ENCODE assay signal across 8 cellular contexts in the genomic region with DNA sequence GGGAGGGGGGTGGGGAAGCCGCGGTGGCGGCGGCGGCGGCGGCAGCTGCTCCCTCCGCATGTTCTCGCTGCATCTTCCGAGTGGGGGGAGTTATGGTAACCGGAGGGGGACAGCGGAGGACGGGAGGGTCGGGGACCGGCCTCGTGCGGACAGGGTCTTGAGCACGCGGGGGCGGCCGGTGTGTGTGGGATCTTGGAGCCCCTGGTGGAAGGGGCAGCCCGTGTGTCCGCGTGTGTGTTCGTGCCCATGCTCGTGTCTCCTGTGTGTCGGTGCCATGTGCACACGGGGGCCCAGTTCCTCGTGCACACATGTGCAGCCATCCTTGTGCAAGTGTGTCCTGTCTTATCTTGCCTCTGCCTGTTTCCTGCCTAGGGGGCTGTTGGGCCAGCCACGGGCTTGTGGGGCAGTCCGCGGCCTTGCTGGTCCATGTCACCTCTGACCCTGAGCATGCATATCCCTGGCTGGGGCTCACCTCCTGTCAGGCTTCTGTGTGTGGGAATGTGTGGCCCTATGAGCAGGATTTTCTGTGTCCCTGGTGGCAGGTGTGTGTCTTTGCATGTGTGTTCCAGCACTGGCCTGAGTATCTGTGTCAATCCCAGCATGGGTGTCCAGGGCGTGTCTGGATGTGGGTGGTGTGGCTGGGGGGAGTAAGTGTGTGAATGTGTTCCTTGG. TPM values are rescaled to one million over a fixed set of nuclear protein-coding genes. Genes with fewer than 3 reads are reported as not detected.
A peak's percentile ranks its signal among the peaks of the same experiment; 100 is the strongest.
DNase-seq lines count a peak whose midpoint lies in the region; ATAC-seq and TF ChIP-seq lines count a peak whose summit lies in the region.

No MANE protein-coding gene starts in this region.

- TF ChIP-seq CTCF in Loucy (conservative IDR thresholded peaks at IDR 0.05; ENCODE audit: low read length) (peak; percentile 65), progenitor cell of endocrine pancreas (IDR thresholded peaks at IDR 0.05; ENCODE audit: unreplicated experiment) (peak; percentile 47)

- H3K79me2 ChIP-seq in Loucy (ENCODE audit: insufficient read depth, low read length) = peaks cover 26% of the 10 kb centered on the region; the same call in 1 of the 2 replicates

- 0 out of 2 replicates have a peak, but pooled peaks cover 4% of the 10 kb centered on the region for H3F3A ChIP-seq in Loucy (ENCODE audit: low read depth)

- peak overlapping the region; percentile 15 for H3K9ac ChIP-seq in Loucy (ENCODE audit: low read depth, low read length, poor library complexity, severe bottlenecking)

- H3K4me1 ChIP-seq in Loucy (ENCODE audit: insufficient read depth, low read length, poor library complexity, severe bottlenecking) = peaks cover 46% of the 10 kb centered on the region

- H3K4me2 ChIP-seq in Loucy (ENCODE audit: low read depth, low read length, poor library complexity, severe bottlenecking) = peak overlapping the region; percentile 72

- H3K9me3 Mint-ChIP-seq in activated T-cell treated with anti-CD3 and anti-CD28 coated beads, Interleukin-2, amount 50 U/mL, for 24 hours = no peaks in the 10 kb centered on the region
- no peaks in the 10 kb centered on the region for H3K9me3 Mint-ChIP-seq in progenitor cell of endocrine pancreas (ENCODE audit: low read depth)

- H3K36me3 Mint-ChIP-seq in activated T-cell treated with anti-CD3 and anti-CD28 coated beads, Interleukin-2, amount 50 U/mL, for 24 hours (ENCODE audit: low read depth) = peaks cover 17% of the 10 kb centered on the region
- H3K36me3 Mint-ChIP-seq in progenitor cell of endocrine pancreas (ENCODE audit: insufficient read depth) = no peaks in the 10 kb centered on the region

- peak; percentile 26 for DNase-seq in NCI-H2196 (lab: John Stamatoyannopoulos, UW; ENCODE audit: unreplicated experiment)
- DNase-seq in NCI-H2196 treated with DMSO at 0.1 percent for 48 hours (lab: John Stamatoyannopoulos, UW; ENCODE audit: unreplicated experiment) = no peak
- DNase-seq in activated T-cell treated with anti-CD3 and anti-CD28 coated beads, Interleukin-2, amount 50 U/mL, for 24 hours = peak; percentile 70
- DNase-seq in germinal center (ENCODE audit: low spot score) = peak; percentile 54
- no peak for DNase-seq in progenitor cell of endocrine pancreas (ENCODE audit: low spot score, unreplicated experiment)
- no peak for DNase-seq in sciatic nerve (ENCODE audit: low spot score)

- peaks cover 25% of the 10 kb centered on the region for H4K20me1 ChIP-seq in Loucy (ENCODE audit: insufficient read depth, low read length, poor library complexity, severe bottlenecking)

- H3K4me3 ChIP-seq in Loucy (ENCODE audit: low read length, poor library complexity, severe bottlenecking) = peak overlapping the region; percentile 65

- no peaks in the 10 kb centered on the region for H3K9me3 ChIP-seq in Loucy (ENCODE audit: insufficient read depth, low read depth, low read length)

- H3K9me2 ChIP-seq in Loucy (replicated peaks; ENCODE audit: low read depth, low read length) = no peaks in the 10 kb centered on the region

- H3K27me3 Mint-ChIP-seq in activated T-cell treated with anti-CD3 and anti-CD28 coated beads, Interleukin-2, amount 50 U/mL, for 24 hours = no peaks in the 10 kb centered on the region
- H3K27me3 Mint-ChIP-seq in progenitor cell of endocrine pancreas = no peaks in the 10 kb centered on the region

- intact Hi-C loops in sciatic nerve (cut with DNase I) = no loop called here

- peaks cover 83% of the 10 kb centered on the region for H3K4me1 Mint-ChIP-seq in activated T-cell treated with anti-CD3 and anti-CD28 coated beads, Interleukin-2, amount 50 U/mL, for 24 hours (ENCODE audit: low read depth)
- H3K4me1 Mint-ChIP-seq in progenitor cell of endocrine pancreas (ENCODE audit: low read depth) = peaks cover 69% of the 10 kb centered on the region

- no peaks in the 10 kb centered on the region for H3K36me3 ChIP-seq in Loucy (ENCODE audit: insufficient read depth, low read length)

- no peak overlapping the region for H2AFZ ChIP-seq in Loucy (ENCODE audit: low read length)

- no peaks in the 10 kb centered on the region for H3K27me3 ChIP-seq in Loucy (ENCODE audit: insufficient read depth, low read length, poor library complexity, severe bottlenecking)

- peak overlapping the region; percentile 96 for H3K27ac Mint-ChIP-seq in activated T-cell treated with anti-CD3 and anti-CD28 coated beads, Interleukin-2, amount 50 U/mL, for 24 hours
- H3K27ac Mint-ChIP-seq in progenitor cell of endocrine pancreas = peak overlapping the region; percentile 97

- ATAC-seq in HG02588 (IDR thresholded peaks at IDR 0.05; ENCODE audit: unreplicated experiment) (no peak), sciatic nerve (no peak)

- H3K4me3 Mint-ChIP-seq in activated T-cell treated with anti-CD3 and anti-CD28 coated beads, Interleukin-2, amount 50 U/mL, for 24 hours = peak overlapping the region; percentile 92
- H3K4me3 Mint-ChIP-seq in progenitor cell of endocrine pancreas (ENCODE audit: low read depth) = peak overlapping the region; percentile 92

RNA-seq across cellular contexts. Expression of gene SYNGAP1, which starts 8.5 kb away (rescaled TPM):
- total RNA-seq in progenitor cell of endocrine pancreas (59.9 and 60.3 TPM in 2 replicates), sciatic nerve (30.2 TPM)

RNA-seq across cellular contexts. Expression of gene CUTA, which starts 10.4 kb away (rescaled TPM):
- total RNA-seq in progenitor cell of endocrine pancreas (252 and 264 TPM in 2 replicates), sciatic nerve (107 TPM)

RNA-seq across cellular contexts. Expression of gene PHF1, which starts 17.5 kb away (rescaled TPM):
- total RNA-seq in progenitor cell of endocrine pancreas (58.1 and 58.4 TPM in 2 replicates), sciatic nerve (107 TPM)

RNA-seq across cellular contexts. Expression of gene ZBTB9, which starts 26.0 kb away (rescaled TPM):
- total RNA-seq in progenitor cell of endocrine pancreas (15.4 and 15.7 TPM in 2 replicates), sciatic nerve (6.5 TPM)

RNA-seq across cellular contexts. Expression of gene KIFC1, which starts 36.7 kb away (rescaled TPM):
- total RNA-seq in progenitor cell of endocrine pancreas (45.5 and 46.6 TPM in 2 replicates), sciatic nerve (1.5 TPM)

Comparison
In these comparisons a context has a peak if more than half of its experiments do, and no peak if none do; other contexts are left out.
1. DNase-seq: peak in NCI-H2196 (single experiment), activated T-cell treated with anti-CD3 and anti-CD28 coated beads, Interleukin-2, amount 50 U/mL, for 24 hours (single experiment) and germinal center (single experiment); none in NCI-H2196 treated with DMSO at 0.1 percent for 48 hours (single experiment), progenitor cell of endocrine pancreas (single experiment) and sciatic nerve (single experiment).